In genomic region chr17:7673239-7673638, GRCh38 we compare ENCODE assay signal across 9 cellular contexts. TPM values are rescaled to one million over a fixed set of nuclear protein-coding genes. Genes with fewer than 3 reads are reported as not detected.
DNase-seq lines count a peak whose midpoint lies in the region; TF ChIP-seq lines count a peak whose summit lies in the region.
"Had no signal": no experiment of that assay in that cellular context is flagged by ENCODE, and none has a peak within 500 bp of the region (broad histone marks: within the 10 kb centered on the region; RNA-seq: fewer than 3 reads in every experiment).

No MANE protein-coding gene starts in this region.

- no peak overlapping the region for H3K27ac ChIP-seq in effector memory CD4-positive, alpha-beta T cell (ENCODE audit: insufficient read depth, low read length, poor library complexity, severe bottlenecking)
- H3K27ac ChIP-seq in sigmoid colon = no peak overlapping the region

- no peaks in the 10 kb centered on the region for H3K4me1 ChIP-seq in effector memory CD4-positive, alpha-beta T cell (ENCODE audit: control insufficient read depth, insufficient read depth, low read length, poor library complexity, severe bottlenecking)
- H3K4me1 ChIP-seq in sigmoid colon = no peaks in the 10 kb centered on the region

- TF ChIP-seq EP300 in sigmoid colon (IDR thresholded peaks at IDR 0.05) = no peak

- no peak for TF ChIP-seq POLR2A in sigmoid colon (IDR thresholded peaks at IDR 0.05)

- 94% methylated on average over 2 of the region's 2 CpGs for WGBS in sigmoid colon, 2 donors

- no peaks in the 10 kb centered on the region for H3K27me3 ChIP-seq in effector memory CD4-positive, alpha-beta T cell (replicated peaks; ENCODE audit: control insufficient read depth, insufficient read depth, low read length, poor library complexity, severe bottlenecking)
- H3K27me3 ChIP-seq in sigmoid colon = no peaks in the 10 kb centered on the region

- no peak for DNase-seq in GM12864 (ENCODE audit: low read depth)
- DNase-seq in MV-4-11 (lab: John Stamatoyannopoulos, UW) = peak; percentile 39
- no peak for DNase-seq in astrocyte of the spinal cord (ENCODE audit: low read depth, low spot score)
- DNase-seq in retinal pigment epithelial cell (ENCODE audit: low read depth) = no peak
- no peak for DNase-seq in effector memory CD4-positive, alpha-beta T cell
- DNase-seq in DMS114 treated with DMSO at 0.1 percent for 48 hours (lab: John Stamatoyannopoulos, UW; ENCODE audit: unreplicated experiment) = no peak
- DNase-seq in sigmoid colon = no peak
- DNase-seq in cerebellum (ENCODE audit: low spot score) = no peak
- DNase-seq: immature natural killer cell had no signal

- in situ Hi-C loops in astrocyte of the spinal cord (cut with HindIII; ENCODE audit: low sequenced_read_pairs) = no loop called here

- no peak overlapping the region for H3K4me3 ChIP-seq in GM12864 (ENCODE audit: low read depth, low read length)
- no peak overlapping the region for H3K4me3 ChIP-seq in astrocyte of the spinal cord (ENCODE audit: low read depth, low read length)
- no peak overlapping the region for H3K4me3 ChIP-seq in retinal pigment epithelial cell (ENCODE audit: low read length)
- no peak overlapping the region for H3K4me3 ChIP-seq in effector memory CD4-positive, alpha-beta T cell (ENCODE audit: insufficient read depth, low read depth, low read length, poor library complexity, severe bottlenecking)
- H3K4me3 ChIP-seq in sigmoid colon = no peak overlapping the region

- H3K9me3 ChIP-seq in effector memory CD4-positive, alpha-beta T cell (ENCODE audit: control insufficient read depth, low read length) = no peaks in the 10 kb centered on the region
- H3K9me3 ChIP-seq in sigmoid colon = peaks cover 0 to 5% (median 0%) of the 10 kb centered on the region in 4 donors

- TF ChIP-seq CTCF in GM12864 (IDR thresholded peaks at IDR 0.05; ENCODE audit: low read depth, low read length, missing control alignments) = peak; percentile 53
- peak; percentile 39 for TF ChIP-seq CTCF in astrocyte of the spinal cord (IDR thresholded peaks at IDR 0.05; ENCODE audit: low read depth, low read length)
- TF ChIP-seq CTCF in retinal pigment epithelial cell (conservative IDR thresholded peaks at IDR 0.05; ENCODE audit: low read depth, low read length) = peak; percentile 53
- peak in 1 of 4 experiments; percentile 17 for TF ChIP-seq CTCF in sigmoid colon (IDR thresholded peaks at IDR 0.05)

- intact Hi-C loops in sigmoid colon (cut with DNase I) = no loop called here

- peaks cover 50% of the 10 kb centered on the region for H3K36me3 ChIP-seq in effector memory CD4-positive, alpha-beta T cell (ENCODE audit: control insufficient read depth, insufficient read depth, low read length)
- H3K36me3 ChIP-seq in sigmoid colon = peaks cover 28 to 78% (median 44%) of the 10 kb centered on the region in 4 donors

RNA-seq across cellular contexts. Expression of gene TP53, which starts 14.1 kb away (rescaled TPM):
- total RNA-seq in sigmoid colon = 10 to 100 TPM; 14.0 to 31.5 (median 15.9) TPM
- polyA plus RNA-seq in sigmoid colon = 10 to 100 TPM; 14.4 to 45.3 (median 16.2) TPM
- 12.5 TPM for total RNA-seq in cerebellum

RNA-seq across cellular contexts. Expression of gene WRAP53, which starts 15.0 kb away (rescaled TPM):
- total RNA-seq in sigmoid colon (10 to 100 TPM in 1 of 4 donors, 1 to 10 TPM in 3; 3.9 to 16.3 (median 4.8) TPM), cerebellum (6.2 TPM)
- polyA plus RNA-seq in sigmoid colon = 10 to 100 TPM in 1 of 3 donors, 1 to 10 TPM in 2; 3.6 to 15.5 (median 7.6) TPM

RNA-seq across cellular contexts. Expression of gene ATP1B2, which starts 22.5 kb away (rescaled TPM):
- total RNA-seq in sigmoid colon (1 to 10 TPM; 1.2 to 4.2 (median 1.5) TPM), cerebellum (12.8 TPM)
- polyA plus RNA-seq in sigmoid colon = 1 to 10 TPM in 1 of 3 donors, under 1 TPM in 1, not detected in 1; 0.60 to 1.2 TPM
- polyA plus RNA-seq: immature natural killer cell had no signal

RNA-seq across cellular contexts. Expression of gene EFNB3, which starts 31.8 kb away (rescaled TPM):
- total RNA-seq in sigmoid colon = under 1 TPM; 0.28 to 0.71 (median 0.44) TPM
- polyA plus RNA-seq in sigmoid colon = 1 to 10 TPM in 1 of 3 donors, not detected in 2; 1.0 TPM
- 14.4 TPM for total RNA-seq in cerebellum
- polyA plus RNA-seq: immature natural killer cell had no signal

RNA-seq across cellular contexts. Expression of gene SHBG, which starts 43.3 kb away (rescaled TPM):
- not detected for total RNA-seq in sigmoid colon
- 1 to 10 TPM in 1 of 3 donors, under 1 TPM in 1, not detected in 1; 0.34 to 1.2 TPM for polyA plus RNA-seq in sigmoid colon
- total RNA-seq in cerebellum = 0.64 TPM
- polyA plus RNA-seq: immature natural killer cell had no signal
